Comparison of ENCODE assay signal across 37 cellular contexts in the genomic region with DNA sequence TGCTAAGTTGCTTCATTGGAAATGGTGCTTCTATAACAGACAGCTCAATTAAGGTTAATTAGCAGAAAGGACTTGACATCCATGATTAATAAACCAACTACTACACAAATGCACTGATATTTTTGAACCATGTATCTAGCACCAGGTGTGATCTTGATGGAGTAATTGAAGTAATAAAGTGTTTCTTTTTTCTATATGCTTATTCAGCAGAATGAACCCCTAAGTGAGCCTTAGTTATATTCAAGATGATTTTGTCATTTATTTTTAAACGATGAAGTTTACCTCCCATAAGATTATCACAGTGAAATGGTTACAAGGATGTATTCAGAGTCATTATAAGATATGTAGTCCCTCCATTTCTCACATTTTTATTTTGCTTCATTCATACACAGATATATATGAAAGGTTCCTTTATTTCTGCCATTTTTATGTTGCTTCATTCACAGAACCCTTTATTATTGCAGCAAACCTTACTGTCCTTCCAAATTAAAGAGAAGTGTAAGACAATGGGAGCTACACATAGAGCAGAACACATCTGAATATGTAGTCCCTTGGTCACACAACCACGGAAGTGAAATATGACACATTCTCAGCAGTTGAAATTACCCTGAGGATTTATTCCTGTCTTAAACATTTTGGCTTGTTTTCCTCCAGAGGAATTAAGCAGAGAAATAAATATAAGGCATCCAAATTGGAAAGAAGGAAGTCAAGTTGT.
"Had no signal": no experiment of that assay in that cellular context is flagged by ENCODE, and none has a peak within 500 bp of the region (broad histone marks: within the 10 kb centered on the region; RNA-seq: fewer than 3 reads in every experiment).

No MANE protein-coding gene starts in this region.

- H3K27me3 ChIP-seq: cardiac muscle cell, Peyer's patch had no signal

- H3K27me3 Mint-ChIP-seq: activated CD4-positive, alpha-beta memory T cell treated with anti-CD3 and anti-CD28 coated beads, Interleukin-2, amount 10 ng/mL, durations not matched to agents 7 days and 5 days; activated CD8-positive, alpha-beta memory T cell treated with anti-CD3 and anti-CD28 coated beads, Interleukin-2, amount 10 ng/mL, durations not matched to agents 7 days and 5 days; activated naive CD4-positive, alpha-beta T cell treated with anti-CD3 and anti-CD28 coated beads, Interleukin-2, amount 10 ng/mL, durations not matched to agents 7 days and 5 days; activated naive CD8-positive, alpha-beta T cell; activated naive CD8-positive, alpha-beta T cell treated with anti-CD3 and anti-CD28 coated beads, Interleukin-2, amount 50 U/mL, for 24 hours; brain had no signal

- H3K4me3 Mint-ChIP-seq: activated CD4-positive, alpha-beta memory T cell treated with anti-CD3 and anti-CD28 coated beads, Interleukin-2, amount 10 ng/mL, durations not matched to agents 7 days and 5 days; activated CD8-positive, alpha-beta memory T cell treated with anti-CD3 and anti-CD28 coated beads, Interleukin-2, amount 10 ng/mL, durations not matched to agents 7 days and 5 days; activated naive CD4-positive, alpha-beta T cell treated with anti-CD3 and anti-CD28 coated beads, Interleukin-2, amount 10 ng/mL, durations not matched to agents 7 days and 5 days; activated naive CD8-positive, alpha-beta T cell; activated naive CD8-positive, alpha-beta T cell treated with anti-CD3 and anti-CD28 coated beads, Interleukin-2, amount 50 U/mL, for 24 hours; brain had no signal

- ATAC-seq: activated CD8-positive, alpha-beta memory T cell treated with anti-CD3 and anti-CD28 coated beads, Interleukin-2, amount 10 ng/mL, durations not matched to agents 7 days and 5 days; activated naive CD8-positive, alpha-beta T cell treated with anti-CD3 and anti-CD28 coated beads, Interleukin-2, amount 50 U/mL, for 24 hours; PC-3; Right ventricle myocardium inferior had no signal

- H3K36me3 Mint-ChIP-seq: activated CD8-positive, alpha-beta memory T cell treated with anti-CD3 and anti-CD28 coated beads, Interleukin-2, amount 10 ng/mL, durations not matched to agents 7 days and 5 days; activated naive CD4-positive, alpha-beta T cell treated with anti-CD3 and anti-CD28 coated beads, Interleukin-2, amount 10 ng/mL, durations not matched to agents 7 days and 5 days; activated naive CD8-positive, alpha-beta T cell; brain had no signal

- H3K27ac Mint-ChIP-seq: activated CD4-positive, alpha-beta memory T cell treated with anti-CD3 and anti-CD28 coated beads, Interleukin-2, amount 10 ng/mL, durations not matched to agents 7 days and 5 days; activated CD8-positive, alpha-beta memory T cell treated with anti-CD3 and anti-CD28 coated beads, Interleukin-2, amount 10 ng/mL, durations not matched to agents 7 days and 5 days; activated naive CD4-positive, alpha-beta T cell treated with anti-CD3 and anti-CD28 coated beads, Interleukin-2, amount 10 ng/mL, durations not matched to agents 7 days and 5 days; activated naive CD8-positive, alpha-beta T cell; activated naive CD8-positive, alpha-beta T cell treated with anti-CD3 and anti-CD28 coated beads, Interleukin-2, amount 50 U/mL, for 24 hours; brain had no signal

- DNase-seq: activated CD4-positive, alpha-beta memory T cell treated with anti-CD3 and anti-CD28 coated beads, Interleukin-2, amount 10 ng/mL, durations not matched to agents 7 days and 5 days; activated CD4-positive, alpha-beta T cell treated with anti-CD3 and anti-CD28 coated beads for 1 hour; activated CD4-positive, alpha-beta T cell treated with anti-CD3 and anti-CD28 coated beads for 48 hours; activated CD4-positive, CD25-positive, alpha-beta regulatory T cell; activated CD8-positive, alpha-beta memory T cell treated with anti-CD3 and anti-CD28 coated beads for 24 hours; activated CD8-positive, alpha-beta memory T cell treated with anti-CD3 and anti-CD28 coated beads, Interleukin-2, amount 10 ng/mL, durations not matched to agents 7 days and 5 days; activated CD8-positive, alpha-beta memory T cell treated with anti-CD3 and anti-CD28 coated beads, Interleukin-2, amount 50 U/mL, for 48 hours; activated effector memory CD4-positive, alpha-beta T cell treated with Interleukin-2 at 50 U/mL for 16 hours; activated naive CD4-positive, alpha-beta T cell treated with anti-CD3 and anti-CD28 coated beads, Interleukin-2, amount 10 ng/mL, durations not matched to agents 7 days and 5 days; activated naive CD8-positive, alpha-beta T cell treated with anti-CD3 and anti-CD28 coated beads, Interleukin-2, amount 50 U/mL, for 24 hours; activated T-cell treated with anti-CD3 and anti-CD28 coated beads, Interleukin-2, amount 50 U/mL, for 48 hours; anterior cingulate cortex; Karpas-422; KBM-7; NCI-H1048; NCI-H1105 treated with DMSO at 0.1 percent for 48 hours; NCI-H1436; NCI-H1694; NCI-H1930; NCI-H2081 treated with DMSO at 0.1 percent for 48 hours; NCI-H345; NCI-H526; NCI-H748 treated with DMSO at 0.1 percent for 48 hours; NK-92 treated with Interleukin-12 subunit alpha and Interleukin-12 subunit beta, amount 100 ng/mL, for 24 hours; PC-3; Peyer's patch; SIG-M5; SW 1271; T-helper 1 cell; T-helper 2 cell; T-helper 9 cell; WERI-Rb-1 had no signal

- H3K4me3 ChIP-seq: cardiac muscle cell, Peyer's patch had no signal

- H3K9me3 Mint-ChIP-seq: activated CD4-positive, alpha-beta memory T cell treated with anti-CD3 and anti-CD28 coated beads, Interleukin-2, amount 10 ng/mL, durations not matched to agents 7 days and 5 days; activated naive CD4-positive, alpha-beta T cell treated with anti-CD3 and anti-CD28 coated beads, Interleukin-2, amount 10 ng/mL, durations not matched to agents 7 days and 5 days; activated naive CD8-positive, alpha-beta T cell treated with anti-CD3 and anti-CD28 coated beads, Interleukin-2, amount 50 U/mL, for 24 hours; brain had no signal

- H3K27ac ChIP-seq: cardiac muscle cell, Peyer's patch, RWPE1, WERI-Rb-1 had no signal

- H3K9me3 ChIP-seq: Peyer's patch had no signal

- H3K4me1 ChIP-seq: Peyer's patch had no signal

- H3K4me1 Mint-ChIP-seq: activated CD4-positive, alpha-beta memory T cell treated with anti-CD3 and anti-CD28 coated beads, Interleukin-2, amount 10 ng/mL, durations not matched to agents 7 days and 5 days; activated CD8-positive, alpha-beta memory T cell treated with anti-CD3 and anti-CD28 coated beads, Interleukin-2, amount 10 ng/mL, durations not matched to agents 7 days and 5 days; brain had no signal

- H3K36me3 ChIP-seq: cardiac muscle cell, Peyer's patch, WERI-Rb-1 had no signal
